Comparison of ENCODE assay signal across 15 cellular contexts in genomic region chr12:91335724-91336123, GRCh38.
"Had no signal": no experiment of that assay in that cellular context is flagged by ENCODE, and none has a peak within 500 bp of the region (broad histone marks: within the 10 kb centered on the region; RNA-seq: fewer than 3 reads in every experiment).

No MANE protein-coding gene starts in this region.

- H3K4me3 ChIP-seq: hepatocyte, ovary, tibial nerve, vagina had no signal

- H3K36me3 Mint-ChIP-seq: activated naive CD8-positive, alpha-beta T cell; stimulated activated effector memory CD8-positive, alpha-beta T cell treated with anti-CD3 and anti-CD28 coated beads, Interleukin-12 subunit alpha, Interleukin-12 subunit beta, amount 100 ng/mL, for 72 hours had no signal

- H3K4me1 Mint-ChIP-seq: neural crest cell; stimulated activated effector memory CD8-positive, alpha-beta T cell treated with anti-CD3 and anti-CD28 coated beads, Interleukin-12 subunit alpha, Interleukin-12 subunit beta, amount 100 ng/mL, for 72 hours had no signal

- H3K27me3 ChIP-seq: hepatocyte, ovary, tibial nerve, vagina had no signal

- H3K9me3 Mint-ChIP-seq: activated T-cell treated with anti-CD3 and anti-CD28 coated beads, Interleukin-2, amount 50 U/mL, for 4 hours; stimulated activated effector memory CD8-positive, alpha-beta T cell treated with anti-CD3 and anti-CD28 coated beads, Interleukin-12 subunit alpha, Interleukin-12 subunit beta, amount 100 ng/mL, for 72 hours; T-helper 2 cell treated with Interferon-gamma antibody and Interleukin-4, amounts not matched to agents 5 μg/mL and 100 μg/mL, for 36 hours had no signal

- DNase-seq: activated gamma-delta T cell; activated T-cell treated with anti-CD3 and anti-CD28 coated beads, Interleukin-2, amount 50 U/mL, for 4 hours; anterior cingulate cortex; left ventricle myocardium superior; mesendoderm; small intestine had no signal

- H3K4me2 ChIP-seq: hepatocyte had no signal

- H3K27ac Mint-ChIP-seq: activated naive CD8-positive, alpha-beta T cell; stimulated activated effector memory CD8-positive, alpha-beta T cell treated with anti-CD3 and anti-CD28 coated beads, Interleukin-12 subunit alpha, Interleukin-12 subunit beta, amount 100 ng/mL, for 72 hours; T-helper 2 cell treated with Interferon-gamma antibody and Interleukin-4, amounts not matched to agents 5 μg/mL and 100 μg/mL, for 36 hours had no signal

- H3K4me1 ChIP-seq: tibial nerve, vagina had no signal

- H3K79me2 ChIP-seq: hepatocyte had no signal

- ATAC-seq: activated CD4-positive, CD25-positive, alpha-beta regulatory T cell treated with anti-CD3 and anti-CD28 coated beads, Interleukin-2, amount 50 U/mL, for 24 hours; activated T-cell treated with anti-CD3 and anti-CD28 coated beads, Interleukin-2, amount 50 U/mL, for 4 hours; left ventricle myocardium superior; stimulated activated effector memory CD8-positive, alpha-beta T cell treated with anti-CD3 and anti-CD28 coated beads, Interleukin-12 subunit alpha, Interleukin-12 subunit beta, amount 100 ng/mL, for 72 hours had no signal

- H3K9me3 ChIP-seq: ovary, tibial nerve, vagina had no signal

- H3K27ac ChIP-seq: hepatocyte, ovary, tibial nerve, vagina had no signal

- H2AFZ ChIP-seq: hepatocyte had no signal

- H3K36me3 ChIP-seq: ovary, tibial nerve, vagina had no signal

- H3K4me3 Mint-ChIP-seq: activated naive CD8-positive, alpha-beta T cell; activated T-cell treated with anti-CD3 and anti-CD28 coated beads, Interleukin-2, amount 50 U/mL, for 4 hours; neural crest cell; stimulated activated effector memory CD8-positive, alpha-beta T cell treated with anti-CD3 and anti-CD28 coated beads, Interleukin-12 subunit alpha, Interleukin-12 subunit beta, amount 100 ng/mL, for 72 hours; T-helper 2 cell treated with Interferon-gamma antibody and Interleukin-4, amounts not matched to agents 5 μg/mL and 100 μg/mL, for 36 hours had no signal
